8 cellular contexts compared by ENCODE assay signal in the genomic region with DNA sequence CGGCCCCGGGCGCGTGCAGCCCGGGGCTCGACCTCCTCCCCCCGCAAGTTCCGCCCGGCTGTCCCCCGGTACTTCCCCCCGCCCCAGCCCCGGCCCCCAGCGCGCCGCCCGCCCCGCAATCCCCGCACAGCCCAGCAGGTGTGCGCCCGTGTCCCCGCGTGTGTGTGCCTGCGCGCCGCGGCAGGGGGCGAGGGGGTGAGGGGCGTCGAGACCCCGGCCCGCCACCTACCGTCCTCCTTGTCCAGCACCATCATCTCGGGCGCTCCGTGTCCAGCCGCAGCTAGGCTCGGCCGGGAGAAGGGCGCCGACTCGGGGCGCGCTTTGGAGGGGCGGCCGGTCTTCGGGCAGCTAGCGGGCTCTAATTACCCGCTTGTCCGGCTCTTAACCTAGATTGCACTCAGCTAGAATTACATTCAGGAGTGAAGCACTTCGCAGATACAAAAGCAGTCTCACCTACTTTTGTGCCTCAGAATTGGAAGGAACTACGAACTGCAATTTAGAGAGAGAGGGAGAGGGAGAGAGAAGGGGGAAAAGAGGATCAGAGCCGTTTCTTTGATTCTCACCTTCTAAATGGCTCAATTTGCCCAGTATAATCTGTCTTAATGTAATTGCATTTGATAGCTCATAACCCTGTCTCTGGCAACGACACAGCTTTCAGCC. TPM values are rescaled to one million over a fixed set of nuclear protein-coding genes. Genes with fewer than 3 reads are reported as not detected.
DNase-seq lines count a peak whose midpoint lies in the region; ATAC-seq and TF ChIP-seq lines count a peak whose summit lies in the region.

No MANE protein-coding gene starts in this region.

- WGBS in suprapubic skin, result 0% methylated on average over 9 of the region's 53 CpGs

- no peak overlapping the region for H3K9ac ChIP-seq in HUES6 (ENCODE audit: low read length)
- peak overlapping the region; percentile 4 for H3K9ac ChIP-seq in adipocyte (ENCODE audit: low read length)

- DNase-seq in Daoy (ENCODE audit: low read depth) (peak; percentile 21), adipocyte (ENCODE audit: low read depth) (peak; percentile 30), kidney epithelial cell (ENCODE audit: low read depth) (no peak), suprapubic skin (ENCODE audit: low spot score in 2 of 2) (peak; percentile 58 to 63), GOT3 (lab: John Stamatoyannopoulos, UW) (no peak)
- no peak for DNase-seq in stimulated activated CD4-positive, alpha-beta T cell treated with anti-CD3 and anti-CD28 coated beads, Interleukin-2, amount 100 ng/mL, for 48 hours

- H3K27ac ChIP-seq in HUES6 (ENCODE audit: low read depth, low read length) (no peak overlapping the region), suprapubic skin (no peak overlapping the region)

- TF ChIP-seq POLR2A in suprapubic skin (IDR thresholded peaks at IDR 0.05), result no peak

- peaks cover 98% of the 10 kb centered on the region for H3K27me3 ChIP-seq in HUES6 (ENCODE audit: control insufficient read depth, insufficient read depth, low read length)
- H3K27me3 ChIP-seq in adipocyte (replicated peaks; ENCODE audit: control insufficient read depth, insufficient read depth, low read length), result peaks cover 65% of the 10 kb centered on the region
- peaks cover 65% of the 10 kb centered on the region for H3K27me3 ChIP-seq in kidney epithelial cell (ENCODE audit: control insufficient read depth, insufficient read depth, low read length)
- H3K27me3 ChIP-seq in suprapubic skin, result peaks cover 59% of the 10 kb centered on the region

- H3K36me3 ChIP-seq in HUES6 (ENCODE audit: control insufficient read depth, insufficient read depth, low read length) (no peaks in the 10 kb centered on the region), adipocyte (ENCODE audit: control insufficient read depth, insufficient read depth, low read length, severe bottlenecking) (no peaks in the 10 kb centered on the region), kidney epithelial cell (ENCODE audit: control insufficient read depth, insufficient read depth, low read length) (no peaks in the 10 kb centered on the region), suprapubic skin (no peaks in the 10 kb centered on the region)

- H3K4me1 ChIP-seq in HUES6 (ENCODE audit: control insufficient read depth, insufficient read depth, low read length) (peaks cover 22% of the 10 kb centered on the region), adipocyte (ENCODE audit: control insufficient read depth, insufficient read depth, low read length) (peaks cover 28% of the 10 kb centered on the region), suprapubic skin (peaks cover 49% of the 10 kb centered on the region)

- TF ChIP-seq CTCF in kidney epithelial cell (IDR thresholded peaks at IDR 0.05; ENCODE audit: insufficient read depth, low read length, poor library complexity, severe bottlenecking), result no peak
- TF ChIP-seq CTCF in suprapubic skin (IDR thresholded peaks at IDR 0.05), result no peak

- ATAC-seq in GM19467 (IDR thresholded peaks at IDR 0.05; ENCODE audit: unreplicated experiment), result no peak

- no peaks in the 10 kb centered on the region for H3K9me3 ChIP-seq in HUES6 (ENCODE audit: control insufficient read depth, insufficient read depth, low read depth, low read length)
- H3K9me3 ChIP-seq in adipocyte (ENCODE audit: control insufficient read depth, low read length), result no peaks in the 10 kb centered on the region
- no peaks in the 10 kb centered on the region for H3K9me3 ChIP-seq in suprapubic skin

- H3K4me3 ChIP-seq in HUES6 (ENCODE audit: low read depth, low read length) (peak overlapping the region; percentile 60), adipocyte (ENCODE audit: low read length) (peak overlapping the region; percentile 72), kidney epithelial cell (ENCODE audit: low read depth, low read length) (peak overlapping the region; percentile 1), suprapubic skin (peak overlapping the region; percentile 63)

- no peak for TF ChIP-seq EP300 in suprapubic skin (IDR thresholded peaks at IDR 0.05)

RNA-seq across cellular contexts. Expression of gene LMO1, which starts 0.4 kb away (rescaled TPM):
- 2.1 TPM in 1 of 2 replicates, not detected in the other for total RNA-seq in Daoy (2014; rRNA removed; shearing (Covaris generic))
- total RNA-seq in kidney epithelial cell (0.50 and 0.75 TPM in 2 replicates), suprapubic skin (10 to 100 TPM in 2 of 4 donors, 1 to 10 TPM in 2; 6.2 to 29.4 (median 8.2) TPM)

Comparison
In these comparisons a context has a peak if more than half of its experiments do, and no peak if none do; other contexts are left out.
1. DNase-seq: peak in Daoy (single experiment), adipocyte (single experiment) and suprapubic skin (2 of 2); none in kidney epithelial cell (single experiment), stimulated activated CD4-positive, alpha-beta T cell treated with anti-CD3 and anti-CD28 coated beads, Interleukin-2, amount 100 ng/mL, for 48 hours (0 of 2) and GOT3 (single experiment).
2. H3K4me3 ChIP-seq: peak in every context shown above with its lines; median percentile 72 in adipocyte; 63 in suprapubic skin; 60 in HUES6; 1 in kidney epithelial cell.